Comparison of ENCODE assay signal across 1 cellular context in the genomic region with DNA sequence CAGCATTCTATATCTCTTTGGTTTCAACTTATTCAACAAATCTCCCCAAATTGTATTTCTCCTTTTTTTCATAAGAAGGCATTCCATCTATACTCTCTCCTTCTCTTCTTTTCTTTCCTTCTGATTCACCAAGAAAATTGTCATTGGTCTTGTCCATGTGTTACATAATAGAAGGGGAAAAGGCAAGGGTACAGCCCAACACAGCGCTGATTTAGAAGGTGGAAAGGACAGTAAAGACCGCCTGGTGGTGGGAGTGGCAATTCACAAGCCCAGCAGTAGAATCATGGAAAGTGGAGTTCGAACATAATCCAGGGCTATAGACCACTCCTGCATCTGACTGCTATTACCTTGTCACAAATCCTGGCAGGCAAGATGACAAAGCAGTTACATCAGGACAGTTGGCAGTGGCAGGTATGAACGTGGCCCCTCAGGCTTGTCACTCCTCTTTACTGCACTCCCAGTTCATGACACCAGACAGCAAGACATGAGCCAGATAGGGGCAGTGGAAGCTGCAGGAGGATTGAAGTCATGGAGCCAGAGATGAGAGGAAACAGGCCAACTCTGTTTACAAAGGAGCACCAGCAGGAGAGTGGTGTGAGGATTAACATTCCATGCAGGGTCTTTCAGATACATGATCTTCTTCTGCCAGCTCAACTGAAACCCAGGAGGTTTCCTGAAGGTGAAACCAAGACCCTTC.
TF ChIP-seq lines count a peak whose summit lies in the region.

No MANE protein-coding gene starts in this region.

TF ChIP-seq in IMR-90, 13 proteins besides CTCF, POLR2A, EP300 and RAD21:
- TF ChIP-seq NFE2L2 (IDR thresholded peaks at IDR 0.05; ENCODE audit: low read depth, low read length) = no peak
- TF ChIP-seq, protein P1, sequence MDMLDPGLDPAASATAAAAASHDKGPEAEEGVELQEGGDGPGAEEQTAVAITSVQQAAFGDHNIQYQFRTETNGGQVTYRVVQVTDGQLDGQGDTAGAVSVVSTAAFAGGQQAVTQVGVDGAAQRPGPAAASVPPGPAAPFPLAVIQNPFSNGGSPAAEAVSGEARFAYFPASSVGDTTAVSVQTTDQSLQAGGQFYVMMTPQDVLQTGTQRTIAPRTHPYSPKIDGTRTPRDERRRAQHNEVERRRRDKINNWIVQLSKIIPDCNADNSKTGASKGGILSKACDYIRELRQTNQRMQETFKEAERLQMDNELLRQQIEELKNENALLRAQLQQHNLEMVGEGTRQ (IDR thresholded peaks at IDR 0.05; ENCODE audit: low read depth, low read length) = no peak
